ENCODE assay signal across 1 cellular context in genomic region chr2:62578837-62579640, GRCh38.
TF ChIP-seq lines count a peak whose summit lies in the region.

No MANE protein-coding gene starts in this region.

TF ChIP-seq in HepG2, 621 proteins besides CTCF, POLR2A, EP300 and RAD21 (continued from another document and continues in another):
- TF ChIP-seq HMGXB3 (CRISPR knock-in tag; IDR thresholded peaks at IDR 0.05; ENCODE audit: borderline replicate concordance) (no peak), ZNF143 (CRISPR knock-in tag; IDR thresholded peaks at IDR 0.05) (0 out of 2 replicates have a peak, but pooled peaks have one; percentile 20), ZHX1 (CRISPR knock-in tag; IDR thresholded peaks at IDR 0.05; ENCODE audit: low read depth) (no peak), ZNF7 (CRISPR knock-in tag; IDR thresholded peaks at IDR 0.05) (no peak), RCOR2 (CRISPR knock-in tag; IDR thresholded peaks at IDR 0.05) (peak; percentile 85), KIAA2018 (CRISPR knock-in tag; IDR thresholded peaks at IDR 0.05; ENCODE audit: borderline replicate concordance) (no peak), LCORL (IDR thresholded peaks at IDR 0.05) (no peak), LCORL (CRISPR knock-in tag; IDR thresholded peaks at IDR 0.05) (0 out of 2 replicates have a peak, but pooled peaks have one; percentile 40), PAWR (CRISPR knock-in tag; IDR thresholded peaks at IDR 0.05; ENCODE audit: borderline replicate concordance) (no peak), ZNF567 (CRISPR knock-in tag; IDR thresholded peaks at IDR 0.05; ENCODE audit: borderline replicate concordance) (no peak), ZNF740 (CRISPR knock-in tag; IDR thresholded peaks at IDR 0.05) (no peak), MAFF (IDR thresholded peaks at IDR 0.05; ENCODE audit: low read depth, low read length) (no peak), HDAC6 (IDR thresholded peaks at IDR 0.05; ENCODE audit: low read depth, low read length) (no peak), ZNF576 (CRISPR knock-in tag; IDR thresholded peaks at IDR 0.05) (no peak), PBX2 (CRISPR knock-in tag; IDR thresholded peaks at IDR 0.05) (no peak), U2AF1 (optimal IDR thresholded peaks at IDR 0.05; ENCODE audit: low read depth, low read length) (no peak), SSRP1 (CRISPR knock-in tag; IDR thresholded peaks at IDR 0.05) (peak; percentile 96), BRD4 (CRISPR knock-in tag; IDR thresholded peaks at IDR 0.05) (no peak), ATF3 (CRISPR knock-in tag; IDR thresholded peaks at IDR 0.05) (peak; percentile 76), ZFP91 (CRISPR knock-in tag; IDR thresholded peaks at IDR 0.05; ENCODE audit: borderline replicate concordance) (no peak), TOPORS (CRISPR knock-in tag; IDR thresholded peaks at IDR 0.05) (no peak), MBD4 (IDR thresholded peaks at IDR 0.05; ENCODE audit: borderline replicate concordance, low read length) (peak; percentile 78; the same call in 1 of the 2 replicates), ZNF281 (CRISPR knock-in tag; IDR thresholded peaks at IDR 0.05; ENCODE audit: borderline replicate concordance) (no peak), ZNF580 (CRISPR knock-in tag; IDR thresholded peaks at IDR 0.05; ENCODE audit: borderline replicate concordance, low read depth) (no peak), CREB1 (IDR thresholded peaks at IDR 0.05) (no peak), CREB1 (CRISPR knock-in tag; IDR thresholded peaks at IDR 0.05) (no peak; the same call in none of the 2 replicates), ZNF335 (CRISPR knock-in tag; IDR thresholded peaks at IDR 0.05) (no peak), PHB2 (IDR thresholded peaks at IDR 0.05; ENCODE audit: partially characterized antibody) (no peak), CHD4 (IDR thresholded peaks at IDR 0.05; ENCODE audit: borderline replicate concordance, low read length) (no peak), ZNF556 (CRISPR knock-in tag; IDR thresholded peaks at IDR 0.05; ENCODE audit: borderline replicate concordance) (no peak), PLSCR1 (CRISPR knock-in tag; IDR thresholded peaks at IDR 0.05; ENCODE audit: borderline replicate concordance) (no peak), ZNF329 (CRISPR knock-in tag; IDR thresholded peaks at IDR 0.05; ENCODE audit: low read depth) (no peak), ZNF850 (CRISPR knock-in tag; conservative IDR thresholded peaks at IDR 0.05) (no peak), ATF7 (IDR thresholded peaks at IDR 0.05) (no peak), ATF7 (CRISPR knock-in tag; IDR thresholded peaks at IDR 0.05) (no peak)
